14 cellular contexts compared by ENCODE assay signal in genomic region chr14:34537677-34538009, GRCh38. TPM values are rescaled to one million over a fixed set of nuclear protein-coding genes. Genes with fewer than 3 reads are reported as not detected.
DNase-seq lines count a peak whose midpoint lies in the region; FAIRE-seq and TF ChIP-seq lines count a peak whose summit lies in the region.
"Had no signal": no experiment of that assay in that cellular context is flagged by ENCODE, and none has a peak within 500 bp of the region (broad histone marks: within the 10 kb centered on the region; RNA-seq: fewer than 3 reads in every experiment).

No MANE protein-coding gene starts in this region.

- peak overlapping the region in 6 of 7 donors; percentile 20 to 100 (median 50) for H3K4me3 Mint-ChIP-seq in CD8-positive, alpha-beta memory T cell
- no peak overlapping the region for H3K4me3 Mint-ChIP-seq in progenitor cell of endocrine pancreas (ENCODE audit: low read depth)

- no peaks in the 10 kb centered on the region for H3K9me3 Mint-ChIP-seq in CD8-positive, alpha-beta memory T cell
- no peaks in the 10 kb centered on the region for H3K9me3 Mint-ChIP-seq in progenitor cell of endocrine pancreas (ENCODE audit: low read depth)

- no peak overlapping the region for H3K4me3 ChIP-seq in CD8-positive, alpha-beta memory T cell (ENCODE audit: low read length)
- H3K4me3 ChIP-seq in SJSA1 (no peak overlapping the region), epithelial cell of proximal tubule (ENCODE audit: low read depth, low read length) (peak overlapping the region; percentile 1)
- H3K4me3 ChIP-seq: mucosa of descending colon had no signal

- peak overlapping the region; percentile 36 to 76 (median 54) for H3K27ac Mint-ChIP-seq in CD8-positive, alpha-beta memory T cell
- H3K27ac Mint-ChIP-seq in progenitor cell of endocrine pancreas, result peak overlapping the region; percentile 29

- no peaks in the 10 kb centered on the region for H3K27me3 ChIP-seq in CD8-positive, alpha-beta memory T cell (ENCODE audit: insufficient read depth, low read length, poor library complexity, severe bottlenecking)
- no peaks in the 10 kb centered on the region for H3K27me3 ChIP-seq in SJSA1 (replicated peaks)

- H3K36me3 Mint-ChIP-seq in CD8-positive, alpha-beta memory T cell, result peaks cover 4 to 37% (median 8%) of the 10 kb centered on the region in 3 donors
- peaks cover 12% of the 10 kb centered on the region for H3K36me3 Mint-ChIP-seq in progenitor cell of endocrine pancreas (ENCODE audit: insufficient read depth)

- peaks cover 26% of the 10 kb centered on the region for H3K4me1 ChIP-seq in CD8-positive, alpha-beta memory T cell (ENCODE audit: insufficient read depth, low read length)
- 0 out of 2 replicates have a peak, but pooled peaks cover 6% of the 10 kb centered on the region for H3K4me1 ChIP-seq in SJSA1 (replicated peaks)

- POLR2A ChIA-PET in CD8-positive, alpha-beta memory T cell (lab: Charles Lee), result no interaction called here
- POLR2A ChIA-PET in GM10248 (lab: Yijun Ruan, JAX), result no interaction called here

- TF ChIP-seq CTCF in epithelial cell of proximal tubule (conservative IDR thresholded peaks at IDR 0.05; ENCODE audit: low read depth, low read length) (no peak), progenitor cell of endocrine pancreas (IDR thresholded peaks at IDR 0.05; ENCODE audit: unreplicated experiment) (no peak), GM10248 (IDR thresholded peaks at IDR 0.05; ENCODE audit: control extremely low read depth, extremely low read depth, low read depth, missing control alignments) (no peak)

- DNase-seq in CD8-positive, alpha-beta memory T cell, result no peak
- DNase-seq in SJSA1 (ENCODE audit: low read depth in 1 of 2, low spot score in 2 of 2) (no peak), epithelial cell of proximal tubule (ENCODE audit: low read depth) (no peak), progenitor cell of endocrine pancreas (ENCODE audit: low spot score, unreplicated experiment) (no peak), urothelium cell line (ENCODE audit: low spot score) (no peak), GOT3 (lab: John Stamatoyannopoulos, UW) (no peak), GM10248 (ENCODE audit: extremely low spot score) (no peak)
- no peak for DNase-seq in stimulated activated CD4-positive, alpha-beta T cell treated with anti-CD3 and anti-CD28 coated beads, Interleukin-2, amount 100 ng/mL, for 48 hours
- DNase-seq: activated effector memory CD4-positive, alpha-beta T cell treated with Interleukin-2 at 50 U/mL for 16 hours; DMS153; NCI-H446 treated with DMSO at 0.1 percent for 48 hours; Right ventricle myocardium superior; WERI-Rb-1 had no signal

- no peak overlapping the region for H3K27ac ChIP-seq in CD8-positive, alpha-beta memory T cell (ENCODE audit: low read depth, low read length)
- H3K27ac ChIP-seq in SJSA1, result 0 out of 2 replicates have a peak overlapping the region, but pooled peaks have one; percentile 4
- H3K27ac ChIP-seq: WERI-Rb-1 had no signal

- FAIRE-seq in urothelium cell line (lab: Jason Lieb, UNC), result no peak

- H3K27me3 Mint-ChIP-seq in CD8-positive, alpha-beta memory T cell, result no peaks in the 10 kb centered on the region
- H3K27me3 Mint-ChIP-seq in progenitor cell of endocrine pancreas, result no peaks in the 10 kb centered on the region

- CTCF ChIA-PET in CD8-positive, alpha-beta memory T cell (lab: Charles Lee), result no interaction called here
- CTCF ChIA-PET in GM10248 (lab: Yijun Ruan, JAX), result interaction anchor here (1.0 to 1.1 kb wide), 2 partner anchors 15 to 209 kb away, joined by 3 read pairs; no protein-coding TSS in a partner anchor

- H3K36me3 ChIP-seq in CD8-positive, alpha-beta memory T cell (ENCODE audit: insufficient read depth, low read length), result peaks cover 17% of the 10 kb centered on the region
- peaks cover 19% of the 10 kb centered on the region for H3K36me3 ChIP-seq in SJSA1

- H3K4me1 Mint-ChIP-seq in CD8-positive, alpha-beta memory T cell, result peaks cover 35 to 51% (median 47%) of the 10 kb centered on the region in 3 donors
- peaks cover 11% of the 10 kb centered on the region for H3K4me1 Mint-ChIP-seq in progenitor cell of endocrine pancreas (ENCODE audit: low read depth)

- no peaks in the 10 kb centered on the region for H3K9me3 ChIP-seq in CD8-positive, alpha-beta memory T cell (ENCODE audit: low read length)
- no peaks in the 10 kb centered on the region for H3K9me3 ChIP-seq in SJSA1 (replicated peaks)
- H3K9me3 ChIP-seq: mucosa of descending colon had no signal

RNA-seq across cellular contexts. Expression of gene EAPP, which starts 1.9 kb away (rescaled TPM):
- 10 to 100 TPM; 36.4 to 38.6 TPM for total RNA-seq in CD8-positive, alpha-beta memory T cell
- polyA plus RNA-seq in CD8-positive, alpha-beta memory T cell, result 96.2 TPM
- total RNA-seq in SJSA1 (2014; rRNA removed; shearing (Covaris generic)), result 34.1 and 49.8 TPM in 2 replicates
- total RNA-seq in epithelial cell of proximal tubule (26.2 and 29.4 TPM in 2 replicates), progenitor cell of endocrine pancreas (36.2 and 39.8 TPM in 2 replicates)
